8 cellular contexts compared by ENCODE assay signal in the genomic region with DNA sequence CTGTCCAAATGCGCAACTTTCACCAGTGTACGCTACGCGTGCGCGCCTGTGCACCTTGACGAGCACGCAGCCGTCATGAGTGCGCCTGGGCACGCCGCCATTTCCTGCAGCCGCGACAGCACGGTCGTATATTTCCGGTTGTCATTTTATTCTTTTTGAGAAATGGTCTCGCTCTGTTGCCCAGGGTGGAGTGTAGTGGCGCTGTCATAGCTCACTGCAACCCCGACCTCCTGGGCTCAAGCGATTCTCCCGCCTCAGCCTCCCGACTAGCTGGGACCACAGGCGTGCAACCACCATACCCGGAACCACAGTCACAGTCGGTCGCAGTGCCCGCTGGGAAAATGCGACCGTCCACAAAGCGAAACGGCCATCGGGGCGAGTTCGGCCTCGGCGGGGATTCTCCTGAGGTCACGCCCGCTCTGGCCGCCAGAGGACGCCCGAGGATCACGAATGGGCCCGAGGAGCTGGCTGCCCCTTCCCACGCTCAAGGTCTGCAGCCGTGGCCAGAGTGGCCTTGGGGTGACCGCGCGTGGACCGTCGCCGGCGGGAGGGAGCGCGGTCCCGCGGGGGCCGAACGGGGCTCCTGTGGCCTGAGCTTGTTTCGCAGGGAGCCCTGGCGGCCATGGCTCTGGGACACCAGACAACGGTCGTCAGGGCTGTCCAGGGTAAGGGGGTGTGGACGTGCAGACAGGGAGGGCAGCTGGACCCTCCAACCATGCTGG. TPM values are rescaled to one million over a fixed set of nuclear protein-coding genes. Genes with fewer than 3 reads are reported as not detected.
DNase-seq lines count a peak whose midpoint lies in the region; ATAC-seq, FAIRE-seq and TF ChIP-seq lines count a peak whose summit lies in the region.

No MANE protein-coding gene starts in this region.

- DNase-seq in A673 (ENCODE audit: low spot score) (peak; percentile 60), GM18507 (ENCODE audit: extremely low spot score, insufficient read length, low read depth) (peak; percentile 68), NCI-H774 (lab: John Stamatoyannopoulos, UW) (peak; percentile 70), erythroblast (lab: John Stamatoyannopoulos, UW) (peak; percentile 57 to 65)
- peak; percentile 59 for DNase-seq in activated CD8-positive, alpha-beta memory T cell treated with anti-CD3 and anti-CD28 coated beads, Interleukin-2, amount 50 U/mL, for 4 hours
- peak; percentile 38 for DNase-seq in stimulated activated CD8-positive, alpha-beta memory T cell treated with anti-CD3 and anti-CD28 coated beads, Interleukin-7, amount 100 ng/mL, for 24 hours (ENCODE audit: low read depth)

- peak; percentile 79 for TF ChIP-seq CTCF in A673 (conservative IDR thresholded peaks at IDR 0.05; ENCODE audit: low read depth, low read length)

- BruUV-seq in A673 (replicated peaks; lab: Mats Ljungman, UMichigan) = no TSS peak

- POLR2A ChIA-PET in A673 (lab: Charles Lee; ENCODE audit: low non-redundant PET) = no interaction called here

- H3K4me3 ChIP-seq in A673 (ENCODE audit: low read depth, low read length, poor library complexity, severe bottlenecking) = peak overlapping the region; percentile 31
- peak overlapping the region; percentile 33 to 58 for H3K4me3 ChIP-seq in muscle layer of duodenum (ENCODE audit: low read depth in 1 of 2, low read length in 2 of 2)

- H3K4me1 ChIP-seq in A673 (ENCODE audit: insufficient read depth, low read length, poor library complexity, severe bottlenecking) (no peaks in the 10 kb centered on the region), muscle layer of duodenum (ENCODE audit: control insufficient read depth in 1 of 2, insufficient read depth in 2 of 2, low read length in 2 of 2) (peaks cover 0 to 5% of the 10 kb centered on the region in 2 donors)

- peak; percentile 97 for FAIRE-seq in GM18507 (lab: Jason Lieb, UNC)

- H3K36me3 ChIP-seq in A673 (ENCODE audit: insufficient read depth, low read length, poor library complexity, severe bottlenecking) (no peaks in the 10 kb centered on the region), muscle layer of duodenum (ENCODE audit: control insufficient read depth in 1 of 2, insufficient read depth in 2 of 2, low read length in 2 of 2) (no peaks in the 10 kb centered on the region)

- H3K27ac ChIP-seq in A673 (ENCODE audit: low read depth, low read length, poor library complexity, severe bottlenecking) (no peak overlapping the region), muscle layer of duodenum (ENCODE audit: low read length) (no peak overlapping the region)

- no peaks in the 10 kb centered on the region for H3K27me3 ChIP-seq in A673 (replicated peaks; ENCODE audit: insufficient read depth, low read depth, low read length, poor library complexity)
- no peaks in the 10 kb centered on the region for H3K27me3 ChIP-seq in muscle layer of duodenum (ENCODE audit: low read depth, low read length)

- H3K9me3 ChIP-seq in A673 (ENCODE audit: low read depth, low read length, poor library complexity, severe bottlenecking) (no peaks in the 10 kb centered on the region), muscle layer of duodenum (ENCODE audit: control insufficient read depth in 1 of 2, low read length in 2 of 2) (no peaks in the 10 kb centered on the region)

- CTCF ChIA-PET in A673 (lab: Charles Lee) = interaction anchor here (0.6 to 1.7 kb wide), 2 partner anchors 91 to 723 kb away, joined by 4 to 5 read pairs; no protein-coding TSS in a partner anchor

- peak; percentile 88 for ATAC-seq in HG03135 (IDR thresholded peaks at IDR 0.05; ENCODE audit: unreplicated experiment)

- TF ChIP-seq POLR2A in erythroblast (IDR thresholded peaks at IDR 0.05; ENCODE audit: low read length) = no peak

- intact Hi-C loops in A673 (cut with micrococcal nuclease; ENCODE audit: unreplicated experiment) = loop anchor here (10.0 kb wide), 3 partner anchors 402 to 632 kb away; no protein-coding TSS in a partner anchor

RNA-seq across cellular contexts. Expression of a gene that starts 23.7 kb away (rescaled TPM):
- 0.90 and 1.7 TPM in 2 replicates for total RNA-seq in A673 (2021)

RNA-seq across cellular contexts. Expression of a gene that starts 38.6 kb away (rescaled TPM):
- total RNA-seq in A673 (2021) = not detected in 2 replicates

RNA-seq across cellular contexts. Expression of a gene that starts 39.7 kb away (rescaled TPM):
- total RNA-seq in A673 (2021) = 6.3 and 7.0 TPM in 2 replicates
